ENCODE assay signal across 39 cellular contexts in genomic region chr1:150720703-150721102, GRCh38. TPM values are rescaled to one million over a fixed set of nuclear protein-coding genes. Genes with fewer than 3 reads are reported as not detected.
"Had no signal": no experiment of that assay in that cellular context is flagged by ENCODE, and none has a peak within 500 bp of the region (broad histone marks: within the 10 kb centered on the region; RNA-seq: fewer than 3 reads in every experiment).

HORMAD1 (minus strand) TSS chr1:150720895; CDS start chr1:150719505, 1,390 bp downstream.

- H3K27me3 ChIP-seq: brain microvascular endothelial cell, Peyer's patch, SJSA1 had no signal

- H3K36me3 ChIP-seq: brain microvascular endothelial cell, Peyer's patch, SJSA1 had no signal

- H3K9me3 ChIP-seq: Peyer's patch had no signal

- ATAC-seq: activated CD8-positive, alpha-beta T cell treated with anti-CD3 and anti-CD28 coated beads for 36 hours; activated T-cell treated with anti-CD3 and anti-CD28 coated beads, Interleukin-2, amount 50 U/mL, for 72 hours; activated T-helper 17 cell treated with anti-CD3 and anti-CD28 coated beads, Interleukin-2, amount 50 U/mL, for 72 hours; PC-3; SK-N-SH treated with all-trans-retinoic acid at 6 μM for 48 hours had no signal

- H3K27ac Mint-ChIP-seq: activated B cell treated with CpG ODN at 0.5 μM for 24 hours; activated CD8-positive, alpha-beta T cell treated with anti-CD3 and anti-CD28 coated beads for 36 hours; activated naive CD8-positive, alpha-beta T cell treated with anti-CD3 and anti-CD28 coated beads for 36 hours; activated T-cell treated with anti-CD3 and anti-CD28 coated beads, Interleukin-2, amount 50 U/mL, for 72 hours; activated T-helper 17 cell treated with anti-CD3 and anti-CD28 coated beads, Interleukin-2, amount 50 U/mL, for 72 hours had no signal

- H3K4me3 Mint-ChIP-seq: activated B cell treated with CpG ODN at 0.5 μM for 24 hours; activated CD8-positive, alpha-beta T cell treated with anti-CD3 and anti-CD28 coated beads for 36 hours; activated naive CD8-positive, alpha-beta T cell treated with anti-CD3 and anti-CD28 coated beads for 36 hours; activated T-cell treated with anti-CD3 and anti-CD28 coated beads, Interleukin-2, amount 50 U/mL, for 72 hours; activated T-helper 17 cell treated with anti-CD3 and anti-CD28 coated beads, Interleukin-2, amount 50 U/mL, for 72 hours had no signal

- H3K36me3 Mint-ChIP-seq: activated naive CD8-positive, alpha-beta T cell treated with anti-CD3 and anti-CD28 coated beads for 36 hours had no signal

- H3K27ac ChIP-seq: brain microvascular endothelial cell, Peyer's patch, SJSA1, VCaP had no signal

- H3K9me3 Mint-ChIP-seq: activated B cell treated with CpG ODN at 0.5 μM for 24 hours; activated CD8-positive, alpha-beta T cell treated with anti-CD3 and anti-CD28 coated beads for 36 hours; activated naive CD8-positive, alpha-beta T cell treated with anti-CD3 and anti-CD28 coated beads for 36 hours; activated T-cell treated with anti-CD3 and anti-CD28 coated beads, Interleukin-2, amount 50 U/mL, for 72 hours; activated T-helper 17 cell treated with anti-CD3 and anti-CD28 coated beads, Interleukin-2, amount 50 U/mL, for 72 hours had no signal

- H3K4me1 Mint-ChIP-seq: activated B cell treated with CpG ODN at 0.5 μM for 24 hours; activated naive CD8-positive, alpha-beta T cell treated with anti-CD3 and anti-CD28 coated beads for 36 hours; activated T-helper 17 cell treated with anti-CD3 and anti-CD28 coated beads, Interleukin-2, amount 50 U/mL, for 72 hours had no signal

- H3K4me1 ChIP-seq: Peyer's patch, SJSA1 had no signal

- DNase-seq: activated B cell treated with CpG ODN at 0.5 μM for 24 hours; activated CD4-positive, alpha-beta T cell treated with anti-CD3 and anti-CD28 coated beads for 48 hours; activated CD4-positive, alpha-beta T cell treated with anti-CD3 and anti-CD28 coated beads, Interleukin-2, amount 50 U/mL, for 4 hours; activated CD4-positive, CD25-positive, alpha-beta regulatory T cell treated with anti-CD3 and anti-CD28 coated beads, Interleukin-2, amount 50 U/mL, for 72 hours; activated CD8-positive, alpha-beta T cell treated with anti-CD3 and anti-CD28 coated beads for 36 hours; activated effector memory CD4-positive, alpha-beta T cell treated with anti-CD3 and anti-CD28 coated beads, Interleukin-2, amount 50 U/mL, for 16 hours; activated naive CD4-positive, alpha-beta T cell; activated naive CD4-positive, alpha-beta T cell treated with anti-CD3 and anti-CD28 coated beads, Interleukin-2, amount 50 U/mL, for 16 hours; activated naive CD8-positive, alpha-beta T cell treated with anti-CD3 and anti-CD28 coated beads for 36 hours; activated T-cell treated with anti-CD3 and anti-CD28 coated beads, Interleukin-2, amount 50 U/mL, for 1 hour; activated T-cell treated with anti-CD3 and anti-CD28 coated beads, Interleukin-2, amount 50 U/mL, for 72 hours; amniotic stem cell; aorta; brain microvascular endothelial cell; central memory CD4-positive, alpha-beta T cell; NCI-H1105; NCI-H1417 treated with DMSO at 0.1 percent for 48 hours; NCI-H187 treated with DMSO at 0.1 percent for 48 hours; NCI-H2081; NCI-H2171 treated with DMSO at 0.1 percent for 48 hours; NCI-H2227 treated with DMSO at 0.1 percent for 48 hours; NCI-H446; NCI-H524; NCI-H69; NCI-H82; PC-3; Peyer's patch; RPMI8226; SHP77 treated with DMSO at 0.1 percent for 48 hours; SW 1271; T-helper 1 cell; T-helper 2 cell; T-helper 9 cell had no signal

- H3K4me3 ChIP-seq: Peyer's patch, SJSA1 had no signal

- H3K27me3 Mint-ChIP-seq: activated B cell treated with CpG ODN at 0.5 μM for 24 hours; activated CD8-positive, alpha-beta T cell treated with anti-CD3 and anti-CD28 coated beads for 36 hours; activated naive CD8-positive, alpha-beta T cell treated with anti-CD3 and anti-CD28 coated beads for 36 hours; activated T-helper 17 cell treated with anti-CD3 and anti-CD28 coated beads, Interleukin-2, amount 50 U/mL, for 72 hours had no signal

RNA-seq across cellular contexts. Expression of gene HORMAD1, which starts in this region (rescaled TPM):
- total RNA-seq: activated CD8-positive, alpha-beta memory T cell treated with anti-CD3 and anti-CD28 coated beads for 36 hours; activated CD8-positive, alpha-beta T cell treated with anti-CD3 and anti-CD28 coated beads for 36 hours; activated naive CD8-positive, alpha-beta T cell treated with anti-CD3 and anti-CD28 coated beads for 36 hours; activated T-helper 17 cell treated with anti-CD3 and anti-CD28 coated beads, Interleukin-2, amount 50 U/mL, for 72 hours; M059J; PC-3; SJSA1 had no signal
- polyA plus RNA-seq: aorta had no signal
